11 cellular contexts compared by ENCODE assay signal in genomic region chr2:2846379-2847130, GRCh38.
DNase-seq lines count a peak whose midpoint lies in the region; ATAC-seq, FAIRE-seq and TF ChIP-seq lines count a peak whose summit lies in the region.
"Had no signal": no experiment of that assay in that cellular context is flagged by ENCODE, and none has a peak within 500 bp of the region (broad histone marks: within the 10 kb centered on the region; RNA-seq: fewer than 3 reads in every experiment).

No MANE protein-coding gene starts in this region.

- no peak overlapping the region for H3K4me3 ChIP-seq in bronchial epithelial cell (ENCODE audit: low read depth, low read length)

- FAIRE-seq in bronchial epithelial cell (lab: Jason Lieb, UNC) = no peak
- FAIRE-seq: colon had no signal

- TF ChIP-seq CTCF in bronchial epithelial cell (IDR thresholded peaks at IDR 0.05; ENCODE audit: insufficient read depth, low read length, severe bottlenecking) (peak; percentile 25), nephron (IDR thresholded peaks at IDR 0.05; ENCODE audit: unreplicated experiment in 3 of 3) (no peak)

- H3K27me3 Mint-ChIP-seq in nephron (ENCODE audit: low read depth) = peaks cover 7% of the 10 kb centered on the region
- H3K27me3 Mint-ChIP-seq: activated CD4-positive, alpha-beta memory T cell treated with anti-CD3 and anti-CD28 coated beads, Interleukin-2, amount 10 ng/mL, durations not matched to agents 7 days and 5 days had no signal

- H3K36me3 Mint-ChIP-seq in nephron (ENCODE audit: low read depth) = no peaks in the 10 kb centered on the region

- no peaks in the 10 kb centered on the region for H3K36me3 ChIP-seq in bronchial epithelial cell (ENCODE audit: control insufficient read depth, insufficient read depth, low read length)

- no peak for ATAC-seq in GM18870 (IDR thresholded peaks at IDR 0.05; ENCODE audit: unreplicated experiment)

- H3K4me3 Mint-ChIP-seq in nephron = no peak overlapping the region
- H3K4me3 Mint-ChIP-seq: activated CD4-positive, alpha-beta memory T cell treated with anti-CD3 and anti-CD28 coated beads, Interleukin-2, amount 10 ng/mL, durations not matched to agents 7 days and 5 days had no signal

- no peaks in the 10 kb centered on the region for H3K27me3 ChIP-seq in bronchial epithelial cell (ENCODE audit: control insufficient read depth, insufficient read depth, low read length)

- in situ Hi-C loops in G401 (cut with HindIII; ENCODE audit: low sequenced_read_pairs) = no loop called here

- DNase-seq in G401 (ENCODE audit: low spot score) (peak; percentile 95), NCI-H2196 treated with DMSO at 0.1 percent for 48 hours (lab: John Stamatoyannopoulos, UW; ENCODE audit: unreplicated experiment) (peak; percentile 100), bronchial epithelial cell (ENCODE audit: low read depth) (peak; percentile 24), D341Med (ENCODE audit: low spot score) (no peak), epidermal melanocyte (ENCODE audit: insufficient read length, low spot score) (no peak)
- no peak for DNase-seq in stimulated activated CD4-positive, alpha-beta T cell treated with anti-CD3 and anti-CD28 coated beads, Interleukin-2, amount 100 ng/mL, for 48 hours
- DNase-seq: activated CD4-positive, alpha-beta memory T cell treated with anti-CD3 and anti-CD28 coated beads, Interleukin-2, amount 10 ng/mL, durations not matched to agents 7 days and 5 days; NK-92 treated with Interleukin-12 subunit alpha and Interleukin-12 subunit beta, amount 100 ng/mL, for 24 hours had no signal

- peak overlapping the region in 2 of 3 experiments; percentile 71 to 81 for H3K27ac Mint-ChIP-seq in nephron
- H3K27ac Mint-ChIP-seq: activated CD4-positive, alpha-beta memory T cell treated with anti-CD3 and anti-CD28 coated beads, Interleukin-2, amount 10 ng/mL, durations not matched to agents 7 days and 5 days had no signal

- peaks cover 6% of the 10 kb centered on the region for H3K4me1 Mint-ChIP-seq in nephron
- H3K4me1 Mint-ChIP-seq: activated CD4-positive, alpha-beta memory T cell treated with anti-CD3 and anti-CD28 coated beads, Interleukin-2, amount 10 ng/mL, durations not matched to agents 7 days and 5 days had no signal

- no peaks in the 10 kb centered on the region for H3K9me3 Mint-ChIP-seq in nephron
- H3K9me3 Mint-ChIP-seq: activated CD4-positive, alpha-beta memory T cell treated with anti-CD3 and anti-CD28 coated beads, Interleukin-2, amount 10 ng/mL, durations not matched to agents 7 days and 5 days had no signal

Comparison
In these comparisons a context has a peak if more than half of its experiments do, and no peak if none do; other contexts are left out.
1. DNase-seq: peak in G401 (single experiment), NCI-H2196 treated with DMSO at 0.1 percent for 48 hours (single experiment) and bronchial epithelial cell (single experiment); none in D341Med (single experiment), epidermal melanocyte (single experiment) and stimulated activated CD4-positive, alpha-beta T cell treated with anti-CD3 and anti-CD28 coated beads, Interleukin-2, amount 100 ng/mL, for 48 hours (0 of 2).